8 cellular contexts compared by ENCODE assay signal in genomic region chr15:63157891-63158431, GRCh38. TPM values are rescaled to one million over a fixed set of nuclear protein-coding genes. Genes with fewer than 3 reads are reported as not detected.
A peak's percentile ranks its signal among the peaks of the same experiment; 100 is the strongest.
DNase-seq lines count a peak whose midpoint lies in the region; ATAC-seq and TF ChIP-seq lines count a peak whose summit lies in the region.

No MANE protein-coding gene starts in this region.

- POLR2A ChIA-PET in HEK293 (lab: Yijun Ruan, JAX): interaction anchor here (0.5 to 1.5 kb wide), 10 partner anchors 8 to 1593 kb away, joined by 3 to 9 read pairs (median 4); partner anchors contain the start of genes APH1B and LACTB

- peak; percentile 10 to 24 for ATAC-seq in activated T-cell treated with anti-CD3 and anti-CD28 coated beads, Interleukin-2, amount 50 U/mL, for 4 hours

- peaks cover 6% of the 10 kb centered on the region for H3K36me3 Mint-ChIP-seq in activated T-cell treated with anti-CD3 and anti-CD28 coated beads, Interleukin-2, amount 50 U/mL, for 4 hours (ENCODE audit: insufficient read depth)
- peaks cover 3% of the 10 kb centered on the region for H3K36me3 Mint-ChIP-seq in progenitor cell of endocrine pancreas (ENCODE audit: insufficient read depth)

- CTCF ChIA-PET in HEK293 (lab: Yijun Ruan, JAX): no interaction called here

- H3K36me3 ChIP-seq in HEK293 (ENCODE audit: control insufficient read depth in 2 of 2, insufficient read depth in 1 of 2, low read length in 2 of 2): peaks cover 7 to 19% of the 10 kb centered on the region in 2 experiments
- H3K36me3 ChIP-seq in ascending aorta: peaks cover 0 to 19% of the 10 kb centered on the region in 2 donors
- peaks cover 22% of the 10 kb centered on the region for H3K36me3 ChIP-seq in right atrium auricular region

- H3K9me3 ChIP-seq in HEK293 (ENCODE audit: control insufficient read depth, insufficient read depth, low read depth, low read length) (no peaks in the 10 kb centered on the region), ascending aorta (no peaks in the 10 kb centered on the region), right atrium auricular region (no peaks in the 10 kb centered on the region)

- H3K27me3 Mint-ChIP-seq in activated T-cell treated with anti-CD3 and anti-CD28 coated beads, Interleukin-2, amount 50 U/mL, for 4 hours (ENCODE audit: low read depth): no peaks in the 10 kb centered on the region
- H3K27me3 Mint-ChIP-seq in progenitor cell of endocrine pancreas: no peaks in the 10 kb centered on the region

- no peaks in the 10 kb centered on the region for H3K9me3 Mint-ChIP-seq in activated T-cell treated with anti-CD3 and anti-CD28 coated beads, Interleukin-2, amount 50 U/mL, for 4 hours
- no peaks in the 10 kb centered on the region for H3K9me3 Mint-ChIP-seq in progenitor cell of endocrine pancreas (ENCODE audit: low read depth)

- peak overlapping the region; percentile 99 for H3K4me3 Mint-ChIP-seq in activated T-cell treated with anti-CD3 and anti-CD28 coated beads, Interleukin-2, amount 50 U/mL, for 4 hours
- H3K4me3 Mint-ChIP-seq in progenitor cell of endocrine pancreas (ENCODE audit: low read depth): peak overlapping the region; percentile 100

- H3K4me1 ChIP-seq in HEK293 (ENCODE audit: control insufficient read depth, insufficient read depth, low read length) (no peaks in the 10 kb centered on the region), ascending aorta (peaks cover 0 to 12% of the 10 kb centered on the region in 2 donors), right atrium auricular region (peaks cover 0 to 10% of the 10 kb centered on the region in 2 donors)

- no peaks in the 10 kb centered on the region for H3K27me3 ChIP-seq in ascending aorta
- no peaks in the 10 kb centered on the region for H3K27me3 ChIP-seq in right atrium auricular region

- peak overlapping the region; percentile 79 for H3K4me3 ChIP-seq in HEK293 (ENCODE audit: low read depth, low read length)
- H3K4me3 ChIP-seq in ascending aorta: peak overlapping the region; percentile 67 to 82
- peak overlapping the region; percentile 69 to 87 for H3K4me3 ChIP-seq in right atrium auricular region

- peak overlapping the region; percentile 97 for H3K27ac Mint-ChIP-seq in progenitor cell of endocrine pancreas

- H3K4me1 Mint-ChIP-seq in activated T-cell treated with anti-CD3 and anti-CD28 coated beads, Interleukin-2, amount 50 U/mL, for 4 hours (ENCODE audit: low read depth): peaks cover 24% of the 10 kb centered on the region
- H3K4me1 Mint-ChIP-seq in progenitor cell of endocrine pancreas (ENCODE audit: low read depth): peaks cover 9% of the 10 kb centered on the region

- intact Hi-C loops in ascending aorta (cut with DNase I): loop anchor here (1.0 to 10.0 kb wide), 4 partner anchors 31 to 247 kb away; partner anchors contain the start of genes APH1B, LACTB and RAB8B

- no peak for DNase-seq in activated T-cell treated with anti-CD3 and anti-CD28 coated beads, Interleukin-2, amount 50 U/mL, for 4 hours
- no peak for DNase-seq in activated T-cell treated with anti-CD3 and anti-CD28 coated beads, Interleukin-2, amount 50 U/mL, for 1 hour
- peak; percentile 16 for DNase-seq in NCI-H774 (lab: John Stamatoyannopoulos, UW)
- peak in 1 of 2 donors; percentile 74 for DNase-seq in ascending aorta (ENCODE audit: low spot score in 2 of 2)
- peak; percentile 71 for DNase-seq in right atrium auricular region (ENCODE audit: low spot score)
- DNase-seq in progenitor cell of endocrine pancreas (ENCODE audit: low spot score, unreplicated experiment): peak; percentile 30
- DNase-seq in GF-D8 (lab: John Stamatoyannopoulos, UW): no peak

- TF ChIP-seq CTCF in HEK293 (tag by site-specific recombination; IDR thresholded peaks at IDR 0.05): 0 out of 2 replicates have a peak, but pooled peaks have one; percentile 20
- peak in 1 of 3 experiments; percentile 16 for TF ChIP-seq CTCF in ascending aorta (IDR thresholded peaks at IDR 0.05)
- peak in 1 of 2 donors; percentile 18 for TF ChIP-seq CTCF in right atrium auricular region (IDR thresholded peaks at IDR 0.05)
- TF ChIP-seq CTCF in progenitor cell of endocrine pancreas (IDR thresholded peaks at IDR 0.05; ENCODE audit: unreplicated experiment): peak; percentile 30

- H3K27ac ChIP-seq in HEK293 (ENCODE audit: extremely low read depth, low read depth, low read length): peak overlapping the region; percentile 99
- peak overlapping the region; percentile 92 to 96 for H3K27ac ChIP-seq in ascending aorta
- H3K27ac ChIP-seq in right atrium auricular region: peak overlapping the region; percentile 97

TF ChIP-seq in HEK293, 187 proteins besides CTCF, POLR2A, EP300 and RAD21:
- 0 out of 2 replicates have a peak, but pooled peaks have one; percentile 29 for TF ChIP-seq ZNF121 (tag by site-specific recombination; IDR thresholded peaks at IDR 0.05)
- TF ChIP-seq ZNF157 (tag by site-specific recombination; IDR thresholded peaks at IDR 0.05): no peak
- TF ChIP-seq ZBTB17 (tag by site-specific recombination; IDR thresholded peaks at IDR 0.05): peak; percentile 67
- TF ChIP-seq ZNF335 (tag by site-specific recombination; conservative IDR thresholded peaks at IDR 0.05): peak; percentile 75
- TF ChIP-seq ZNF561 (tag by site-specific recombination; IDR thresholded peaks at IDR 0.05; ENCODE audit: borderline replicate concordance): no peak
- TF ChIP-seq ZNF362 (tag by site-specific recombination; IDR thresholded peaks at IDR 0.05): 0 out of 2 replicates have a peak, but pooled peaks have one; percentile 28
- no peak for TF ChIP-seq ZNF521 (tag by site-specific recombination; IDR thresholded peaks at IDR 0.05)
- TF ChIP-seq ZFP69B (tag by site-specific recombination; IDR thresholded peaks at IDR 0.05): no peak

RNA-seq across cellular contexts. Expression of gene RPS27L, which starts 0.7 kb away (rescaled TPM):
- 100 to 1,000 TPM in 1 of 3 donors, 10 to 100 TPM in 2; 82.0 to 114 (median 91.8) TPM for total RNA-seq in activated T-cell treated with anti-CD3 and anti-CD28 coated beads, Interleukin-2, amount 50 U/mL, for 4 hours
- total RNA-seq in ascending aorta (16.9 TPM), right atrium auricular region (10 to 100 TPM; 74.7 to 76.4 TPM), progenitor cell of endocrine pancreas (129 and 140 TPM in 2 replicates)

RNA-seq across cellular contexts. Expression of gene RAB8B, which starts 31.4 kb away (rescaled TPM):
- 100 to 1,000 TPM; 127 to 166 (median 152) TPM for total RNA-seq in activated T-cell treated with anti-CD3 and anti-CD28 coated beads, Interleukin-2, amount 50 U/mL, for 4 hours
- total RNA-seq in ascending aorta (25.1 TPM), right atrium auricular region (10 to 100 TPM; 10.2 to 19.3 TPM), progenitor cell of endocrine pancreas (31.6 and 37.2 TPM in 2 replicates)

RNA-seq across cellular contexts. Expression of gene LACTB, which starts 36.3 kb away (rescaled TPM):
- 10 to 100 TPM; 13.6 to 16.5 (median 14.2) TPM for total RNA-seq in activated T-cell treated with anti-CD3 and anti-CD28 coated beads, Interleukin-2, amount 50 U/mL, for 4 hours
- total RNA-seq in ascending aorta (4.6 TPM), right atrium auricular region (10 to 100 TPM; 10.6 to 20.5 TPM), progenitor cell of endocrine pancreas (10.2 and 11.5 TPM in 2 replicates)

Comparison
In these comparisons a context has a peak if more than half of its experiments do, and no peak if none do; other contexts are left out.
1. DNase-seq: peak in NCI-H774 (single experiment), right atrium auricular region (single experiment) and progenitor cell of endocrine pancreas (single experiment); none in activated T-cell treated with anti-CD3 and anti-CD28 coated beads, Interleukin-2, amount 50 U/mL, for 4 hours (single experiment), activated T-cell treated with anti-CD3 and anti-CD28 coated beads, Interleukin-2, amount 50 U/mL, for 1 hour (single experiment) and GF-D8 (single experiment).
2. Peak in every context shown above with its lines, with median percentiles within 50 percentile points of each other: H3K27ac ChIP-seq and H3K4me3 ChIP-seq.